In the genomic region with DNA sequence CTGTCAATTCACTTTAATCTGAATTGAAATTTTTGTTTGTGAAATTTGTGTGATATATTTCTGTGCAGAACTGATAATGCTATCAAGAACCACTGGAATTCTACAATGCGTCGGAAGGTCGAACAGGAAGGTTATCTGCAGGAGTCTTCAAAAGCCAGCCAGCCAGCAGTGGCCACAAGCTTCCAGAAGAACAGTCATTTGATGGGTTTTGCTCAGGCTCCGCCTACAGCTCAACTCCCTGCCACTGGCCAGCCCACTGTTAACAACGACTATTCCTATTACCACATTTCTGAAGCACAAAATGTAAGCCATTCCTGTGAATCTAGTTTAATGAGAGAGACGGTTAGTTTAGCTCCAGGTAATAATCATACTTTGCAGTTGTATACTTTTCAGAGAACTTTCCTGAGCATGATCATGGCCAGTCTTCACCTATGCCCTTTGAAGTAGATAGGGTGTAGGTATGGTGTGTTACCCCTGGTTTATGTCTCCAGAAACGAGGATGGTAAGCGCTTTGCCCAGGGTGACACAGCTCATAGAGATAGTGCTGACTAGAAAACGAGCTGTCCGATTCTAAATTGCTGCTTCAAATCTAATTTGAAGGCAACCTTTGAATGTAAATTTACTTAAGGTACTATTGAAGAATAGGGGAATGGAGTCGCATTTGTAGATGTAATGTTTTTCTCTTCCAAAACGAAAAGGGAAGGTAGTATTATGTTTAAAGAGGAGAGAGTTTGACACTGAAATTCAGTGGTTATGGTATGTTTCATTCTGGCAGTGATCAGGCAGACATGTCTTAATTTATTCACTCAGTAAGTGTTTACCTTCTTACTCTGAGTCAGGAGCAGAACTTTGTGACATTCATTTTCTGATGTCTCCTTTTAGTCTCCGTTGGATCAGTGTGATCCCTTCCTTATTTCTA, we compare ENCODE assay signal across 1 cellular context.
TF ChIP-seq lines count a peak whose summit lies in the region.

No MANE protein-coding gene starts in this region.

TF ChIP-seq in GM23338, 12 proteins besides CTCF, POLR2A, EP300 and RAD21 (continued from another document):
- no peak for TF ChIP-seq EZH2phosphoT487 (IDR thresholded peaks at IDR 0.05; ENCODE audit: unreplicated experiment)
- TF ChIP-seq NANOG (IDR thresholded peaks at IDR 0.05; ENCODE audit: borderline replicate concordance) = no peak
- TF ChIP-seq JUNB (IDR thresholded peaks at IDR 0.05; ENCODE audit: unreplicated experiment) = no peak
- TF ChIP-seq, protein P1, sequence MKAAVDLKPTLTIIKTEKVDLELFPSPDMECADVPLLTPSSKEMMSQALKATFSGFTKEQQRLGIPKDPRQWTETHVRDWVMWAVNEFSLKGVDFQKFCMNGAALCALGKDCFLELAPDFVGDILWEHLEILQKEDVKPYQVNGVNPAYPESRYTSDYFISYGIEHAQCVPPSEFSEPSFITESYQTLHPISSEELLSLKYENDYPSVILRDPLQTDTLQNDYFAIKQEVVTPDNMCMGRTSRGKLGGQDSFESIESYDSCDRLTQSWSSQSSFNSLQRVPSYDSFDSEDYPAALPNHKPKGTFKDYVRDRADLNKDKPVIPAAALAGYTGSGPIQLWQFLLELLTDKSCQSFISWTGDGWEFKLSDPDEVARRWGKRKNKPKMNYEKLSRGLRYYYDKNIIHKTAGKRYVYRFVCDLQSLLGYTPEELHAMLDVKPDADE (IDR thresholded peaks at IDR 0.05) = no peak
- TF ChIP-seq, protein P2, sequence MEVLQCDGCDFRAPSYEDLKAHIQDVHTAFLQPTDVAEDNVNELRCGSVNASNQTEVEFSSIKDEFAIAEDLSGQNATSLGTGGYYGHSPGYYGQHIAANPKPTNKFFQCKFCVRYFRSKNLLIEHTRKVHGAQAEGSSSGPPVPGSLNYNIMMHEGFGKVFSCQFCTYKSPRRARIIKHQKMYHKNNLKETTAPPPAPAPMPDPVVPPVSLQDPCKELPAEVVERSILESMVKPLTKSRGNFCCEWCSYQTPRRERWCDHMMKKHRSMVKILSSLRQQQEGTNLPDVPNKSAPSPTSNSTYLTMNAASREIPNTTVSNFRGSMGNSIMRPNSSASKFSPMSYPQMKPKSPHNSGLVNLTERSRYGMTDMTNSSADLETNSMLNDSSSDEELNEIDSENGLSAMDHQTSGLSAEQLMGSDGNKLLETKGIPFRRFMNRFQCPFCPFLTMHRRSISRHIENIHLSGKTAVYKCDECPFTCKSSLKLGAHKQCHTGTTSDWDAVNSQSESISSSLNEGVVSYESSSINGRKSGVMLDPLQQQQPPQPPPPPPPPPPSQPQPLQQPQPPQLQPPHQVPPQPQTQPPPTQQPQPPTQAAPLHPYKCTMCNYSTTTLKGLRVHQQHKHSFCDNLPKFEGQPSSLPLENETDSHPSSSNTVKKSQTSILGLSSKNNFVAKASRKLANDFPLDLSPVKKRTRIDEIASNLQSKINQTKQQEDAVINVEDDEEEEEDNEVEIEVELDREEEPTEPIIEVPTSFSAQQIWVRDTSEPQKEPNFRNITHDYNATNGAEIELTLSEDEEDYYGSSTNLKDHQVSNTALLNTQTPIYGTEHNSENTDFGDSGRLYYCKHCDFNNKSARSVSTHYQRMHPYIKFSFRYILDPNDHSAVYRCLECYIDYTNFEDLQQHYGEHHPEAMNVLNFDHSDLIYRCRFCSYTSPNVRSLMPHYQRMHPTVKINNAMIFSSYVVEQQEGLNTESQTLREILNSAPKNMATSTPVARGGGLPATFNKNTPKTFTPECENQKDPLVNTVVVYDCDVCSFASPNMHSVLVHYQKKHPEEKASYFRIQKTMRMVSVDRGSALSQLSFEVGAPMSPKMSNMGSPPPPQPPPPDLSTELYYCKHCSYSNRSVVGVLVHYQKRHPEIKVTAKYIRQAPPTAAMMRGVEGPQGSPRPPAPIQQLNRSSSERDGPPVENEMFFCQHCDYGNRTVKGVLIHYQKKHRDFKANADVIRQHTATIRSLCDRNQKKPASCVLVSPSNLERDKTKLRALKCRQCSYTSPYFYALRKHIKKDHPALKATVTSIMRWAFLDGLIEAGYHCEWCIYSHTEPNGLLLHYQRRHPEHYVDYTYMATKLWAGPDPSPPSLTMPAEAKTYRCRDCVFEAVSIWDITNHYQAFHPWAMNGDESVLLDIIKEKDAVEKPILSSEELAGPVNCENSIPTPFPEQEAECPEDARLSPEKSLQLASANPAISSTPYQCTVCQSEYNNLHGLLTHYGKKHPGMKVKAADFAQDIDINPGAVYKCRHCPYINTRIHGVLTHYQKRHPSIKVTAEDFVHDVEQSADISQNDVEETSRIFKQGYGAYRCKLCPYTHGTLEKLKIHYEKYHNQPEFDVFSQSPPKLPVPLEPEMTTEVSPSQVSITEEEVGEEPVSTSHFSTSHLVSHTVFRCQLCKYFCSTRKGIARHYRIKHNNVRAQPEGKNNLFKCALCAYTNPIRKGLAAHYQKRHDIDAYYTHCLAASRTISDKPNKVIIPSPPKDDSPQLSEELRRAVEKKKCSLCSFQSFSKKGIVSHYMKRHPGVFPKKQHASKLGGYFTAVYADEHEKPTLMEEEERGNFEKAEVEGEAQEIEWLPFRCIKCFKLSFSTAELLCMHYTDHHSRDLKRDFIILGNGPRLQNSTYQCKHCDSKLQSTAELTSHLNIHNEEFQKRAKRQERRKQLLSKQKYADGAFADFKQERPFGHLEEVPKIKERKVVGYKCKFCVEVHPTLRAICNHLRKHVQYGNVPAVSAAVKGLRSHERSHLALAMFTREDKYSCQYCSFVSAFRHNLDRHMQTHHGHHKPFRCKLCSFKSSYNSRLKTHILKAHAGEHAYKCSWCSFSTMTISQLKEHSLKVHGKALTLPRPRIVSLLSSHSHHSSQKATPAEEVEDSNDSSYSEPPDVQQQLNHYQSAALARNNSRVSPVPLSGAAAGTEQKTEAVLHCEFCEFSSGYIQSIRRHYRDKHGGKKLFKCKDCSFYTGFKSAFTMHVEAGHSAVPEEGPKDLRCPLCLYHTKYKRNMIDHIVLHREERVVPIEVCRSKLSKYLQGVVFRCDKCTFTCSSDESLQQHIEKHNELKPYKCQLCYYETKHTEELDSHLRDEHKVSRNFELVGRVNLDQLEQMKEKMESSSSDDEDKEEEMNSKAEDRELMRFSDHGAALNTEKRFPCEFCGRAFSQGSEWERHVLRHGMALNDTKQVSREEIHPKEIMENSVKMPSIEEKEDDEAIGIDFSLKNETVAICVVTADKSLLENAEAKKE (CRISPR knock-in tag; IDR thresholded peaks at IDR 0.05) = no peak
- no peak for TF ChIP-seq EZH2 (IDR thresholded peaks at IDR 0.05; ENCODE audit: low read depth, unreplicated experiment)
- TF ChIP-seq ZNF331 (CRISPR knock-in tag; IDR thresholded peaks at IDR 0.05; ENCODE audit: low read depth) = no peak
- TF ChIP-seq, protein P3, sequence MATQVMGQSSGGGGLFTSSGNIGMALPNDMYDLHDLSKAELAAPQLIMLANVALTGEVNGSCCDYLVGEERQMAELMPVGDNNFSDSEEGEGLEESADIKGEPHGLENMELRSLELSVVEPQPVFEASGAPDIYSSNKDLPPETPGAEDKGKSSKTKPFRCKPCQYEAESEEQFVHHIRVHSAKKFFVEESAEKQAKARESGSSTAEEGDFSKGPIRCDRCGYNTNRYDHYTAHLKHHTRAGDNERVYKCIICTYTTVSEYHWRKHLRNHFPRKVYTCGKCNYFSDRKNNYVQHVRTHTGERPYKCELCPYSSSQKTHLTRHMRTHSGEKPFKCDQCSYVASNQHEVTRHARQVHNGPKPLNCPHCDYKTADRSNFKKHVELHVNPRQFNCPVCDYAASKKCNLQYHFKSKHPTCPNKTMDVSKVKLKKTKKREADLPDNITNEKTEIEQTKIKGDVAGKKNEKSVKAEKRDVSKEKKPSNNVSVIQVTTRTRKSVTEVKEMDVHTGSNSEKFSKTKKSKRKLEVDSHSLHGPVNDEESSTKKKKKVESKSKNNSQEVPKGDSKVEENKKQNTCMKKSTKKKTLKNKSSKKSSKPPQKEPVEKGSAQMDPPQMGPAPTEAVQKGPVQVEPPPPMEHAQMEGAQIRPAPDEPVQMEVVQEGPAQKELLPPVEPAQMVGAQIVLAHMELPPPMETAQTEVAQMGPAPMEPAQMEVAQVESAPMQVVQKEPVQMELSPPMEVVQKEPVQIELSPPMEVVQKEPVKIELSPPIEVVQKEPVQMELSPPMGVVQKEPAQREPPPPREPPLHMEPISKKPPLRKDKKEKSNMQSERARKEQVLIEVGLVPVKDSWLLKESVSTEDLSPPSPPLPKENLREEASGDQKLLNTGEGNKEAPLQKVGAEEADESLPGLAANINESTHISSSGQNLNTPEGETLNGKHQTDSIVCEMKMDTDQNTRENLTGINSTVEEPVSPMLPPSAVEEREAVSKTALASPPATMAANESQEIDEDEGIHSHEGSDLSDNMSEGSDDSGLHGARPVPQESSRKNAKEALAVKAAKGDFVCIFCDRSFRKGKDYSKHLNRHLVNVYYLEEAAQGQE (IDR thresholded peaks at IDR 0.05; ENCODE audit: unreplicated experiment) = no peak
